24 cellular contexts compared by ENCODE assay signal in the genomic region with DNA sequence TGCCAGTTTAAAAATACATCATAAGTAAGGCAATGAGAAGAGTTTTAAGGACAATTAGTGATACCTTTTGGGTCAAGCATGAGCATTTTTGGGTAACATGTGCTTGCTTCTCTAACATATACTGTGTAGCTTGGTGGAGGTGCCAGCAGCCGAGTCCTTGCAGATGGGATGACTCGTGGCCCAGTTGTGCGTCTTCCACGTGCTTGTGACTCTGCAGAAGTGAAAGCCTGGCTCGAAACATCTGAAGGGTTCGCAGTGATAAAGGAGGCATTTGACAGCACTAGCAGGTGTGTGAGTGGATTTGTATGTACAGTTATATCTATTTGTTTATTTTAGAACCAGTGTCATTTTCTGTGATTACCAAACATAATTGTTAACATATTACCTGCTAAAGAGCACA.
"Had no signal": no experiment of that assay in that cellular context is flagged by ENCODE, and none has a peak within 500 bp of the region (broad histone marks: within the 10 kb centered on the region; RNA-seq: fewer than 3 reads in every experiment).

No MANE protein-coding gene starts in this region.

- H3K27ac Mint-ChIP-seq: mesothelial cell of epicardium; nephron; neural progenitor cell; stimulated activated effector memory CD8-positive, alpha-beta T cell treated with anti-CD3 and anti-CD28 coated beads, Interleukin-12 subunit alpha, Interleukin-12 subunit beta, amount 100 ng/mL, for 72 hours had no signal

- H3K4me3 Mint-ChIP-seq: mesothelial cell of epicardium; naive B cell; nephron; neural progenitor cell; stimulated activated effector memory CD8-positive, alpha-beta T cell treated with anti-CD3 and anti-CD28 coated beads, Interleukin-12 subunit alpha, Interleukin-12 subunit beta, amount 100 ng/mL, for 72 hours had no signal

- DNase-seq: cortex of kidney; foreskin keratinocyte; heart right ventricle; hippocampal formation; left cardiac atrium; left lung; mesenchymal stem cell; mucosa of descending colon; naive B cell; stimulated activated CD4-positive, alpha-beta T cell treated with anti-CD3 and anti-CD28 coated beads, Interleukin-2, amount 100 ng/mL, for 24 hours; stimulated activated CD4-positive, alpha-beta T cell treated with anti-CD3 and anti-CD28 coated beads, Interleukin-4, amount 100 ng/mL, for 24 hours; stimulated activated naive CD4-positive, alpha-beta T cell treated with Interleukin-2 at 50 U/mL for 16 hours; stomach; thyroid gland; upper lobe of left lung had no signal

- H3K9me3 ChIP-seq: gastroesophageal sphincter, heart right ventricle, left lung, mucosa of descending colon, prostate gland, right atrium auricular region, stomach, thyroid gland, upper lobe of left lung had no signal

- H3K27ac ChIP-seq: foreskin keratinocyte, gastroesophageal sphincter, heart right ventricle, left lung, neural progenitor cell, parathyroid adenoma, prostate gland, right atrium auricular region, stomach, thyroid gland, upper lobe of left lung had no signal

- H3K27me3 Mint-ChIP-seq: naive B cell had no signal

- H3K4me1 Mint-ChIP-seq: mesothelial cell of epicardium, naive B cell, nephron, neural progenitor cell had no signal

- ATAC-seq: foreskin keratinocyte; gastroesophageal sphincter; heart right ventricle; left cardiac atrium; left lung; mucosa of descending colon; sciatic nerve; stimulated activated effector memory CD8-positive, alpha-beta T cell treated with anti-CD3 and anti-CD28 coated beads, Interleukin-12 subunit alpha, Interleukin-12 subunit beta, amount 100 ng/mL, for 72 hours had no signal

- H3K9me3 Mint-ChIP-seq: mesothelial cell of epicardium; naive B cell; nephron; neural progenitor cell; stimulated activated effector memory CD8-positive, alpha-beta T cell treated with anti-CD3 and anti-CD28 coated beads, Interleukin-12 subunit alpha, Interleukin-12 subunit beta, amount 100 ng/mL, for 72 hours had no signal
